7 cellular contexts compared by ENCODE assay signal in the genomic region with DNA sequence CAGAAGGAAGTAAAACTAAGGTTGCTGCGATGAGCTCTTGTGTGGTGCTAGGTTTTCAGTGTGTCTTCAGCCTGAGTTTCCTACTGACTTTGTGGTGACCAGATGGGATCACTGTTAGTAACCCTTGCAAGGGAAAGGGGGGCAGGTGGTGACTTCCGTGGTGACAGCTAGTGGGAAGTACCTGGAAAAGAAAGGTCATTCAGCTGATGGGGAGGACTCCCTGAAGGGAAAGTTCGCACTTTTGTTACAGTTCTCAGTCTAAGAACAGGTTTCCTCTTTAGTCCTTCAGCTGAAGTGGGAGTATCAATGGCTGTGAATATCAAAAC. TPM values are rescaled to one million over a fixed set of nuclear protein-coding genes. Genes with fewer than 3 reads are reported as not detected.
DNase-seq lines count a peak whose midpoint lies in the region; ATAC-seq lines count a peak whose summit lies in the region.

No MANE protein-coding gene starts in this region.

- in situ Hi-C loops in ACHN (cut with HindIII; ENCODE audit: low pct_ligation_motif_present, low pct_unique_long_range_greater_than_20kb, low sequenced_read_pairs), result no loop called here

- no peak overlapping the region for H3K27ac ChIP-seq in substantia nigra (ENCODE audit: low read depth, low read length, poor library complexity, severe bottlenecking)

- ATAC-seq in GM18498 (IDR thresholded peaks at IDR 0.05; ENCODE audit: unreplicated experiment) (peak; percentile 23), GM21529 (IDR thresholded peaks at IDR 0.05; ENCODE audit: unreplicated experiment) (no peak)

- DNase-seq in MV-4-11 (lab: John Stamatoyannopoulos, UW) (peak; percentile 69), substantia nigra (lab: John Stamatoyannopoulos, UW) (no peak), ACHN (no peak)
- DNase-seq in activated naive CD8-positive, alpha-beta T cell treated with anti-CD3 and anti-CD28 coated beads for 36 hours, result peak; percentile 47
- DNase-seq in stimulated activated CD4-positive, alpha-beta T cell treated with anti-CD3 and anti-CD28 coated beads, Interleukin-2, amount 100 ng/mL, for 48 hours, result peak; percentile 46 to 54

- no peaks in the 10 kb centered on the region for H3K27me3 Mint-ChIP-seq in activated naive CD8-positive, alpha-beta T cell treated with anti-CD3 and anti-CD28 coated beads for 36 hours

- peak overlapping the region; percentile 74 for H3K27ac Mint-ChIP-seq in activated naive CD8-positive, alpha-beta T cell treated with anti-CD3 and anti-CD28 coated beads for 36 hours

- H3K4me3 Mint-ChIP-seq in activated naive CD8-positive, alpha-beta T cell treated with anti-CD3 and anti-CD28 coated beads for 36 hours, result peak overlapping the region; percentile 87

- H3K36me3 Mint-ChIP-seq in activated naive CD8-positive, alpha-beta T cell treated with anti-CD3 and anti-CD28 coated beads for 36 hours, result peaks cover 19% of the 10 kb centered on the region

- no peaks in the 10 kb centered on the region for H3K9me3 Mint-ChIP-seq in activated naive CD8-positive, alpha-beta T cell treated with anti-CD3 and anti-CD28 coated beads for 36 hours

- peaks cover 35% of the 10 kb centered on the region for H3K4me1 Mint-ChIP-seq in activated naive CD8-positive, alpha-beta T cell treated with anti-CD3 and anti-CD28 coated beads for 36 hours

RNA-seq across cellular contexts. Expression of a gene that starts 2.1 kb away (rescaled TPM):
- total RNA-seq in activated naive CD8-positive, alpha-beta T cell treated with anti-CD3 and anti-CD28 coated beads for 36 hours, result 10 to 100 TPM; 49.5 to 54.3 TPM

RNA-seq across cellular contexts. Expression of a gene that starts 43.4 kb away (rescaled TPM):
- total RNA-seq in activated naive CD8-positive, alpha-beta T cell treated with anti-CD3 and anti-CD28 coated beads for 36 hours, result 1 to 10 TPM; 3.3 to 3.6 TPM

RNA-seq across cellular contexts. Expression of a gene that starts 47.8 kb away (rescaled TPM):
- total RNA-seq in activated naive CD8-positive, alpha-beta T cell treated with anti-CD3 and anti-CD28 coated beads for 36 hours, result under 1 TPM; 0.06 to 0.22 TPM

Comparison
In these comparisons a context has a peak if more than half of its experiments do, and no peak if none do; other contexts are left out.
1. DNase-seq: peak in MV-4-11 (single experiment), activated naive CD8-positive, alpha-beta T cell treated with anti-CD3 and anti-CD28 coated beads for 36 hours (single experiment) and stimulated activated CD4-positive, alpha-beta T cell treated with anti-CD3 and anti-CD28 coated beads, Interleukin-2, amount 100 ng/mL, for 48 hours (2 of 2); none in substantia nigra (0 of 49) and ACHN (single experiment).